In genomic region chr5:103234239-103234975, GRCh38 we compare ENCODE assay signal across 1 cellular context.
TF ChIP-seq lines count a peak whose summit lies in the region.

No MANE protein-coding gene starts in this region.

TF ChIP-seq in SK-N-SH treated with all-trans-retinoic acid at 6 μM for 48 hours, 23 proteins besides CTCF, POLR2A, EP300 and RAD21 (continued from another document):
- no peak for TF ChIP-seq POU6F1 (CRISPR knock-in tag; IDR thresholded peaks at IDR 0.05; ENCODE audit: borderline replicate concordance, low read depth)
